24 cellular contexts compared by ENCODE assay signal in the genomic region with DNA sequence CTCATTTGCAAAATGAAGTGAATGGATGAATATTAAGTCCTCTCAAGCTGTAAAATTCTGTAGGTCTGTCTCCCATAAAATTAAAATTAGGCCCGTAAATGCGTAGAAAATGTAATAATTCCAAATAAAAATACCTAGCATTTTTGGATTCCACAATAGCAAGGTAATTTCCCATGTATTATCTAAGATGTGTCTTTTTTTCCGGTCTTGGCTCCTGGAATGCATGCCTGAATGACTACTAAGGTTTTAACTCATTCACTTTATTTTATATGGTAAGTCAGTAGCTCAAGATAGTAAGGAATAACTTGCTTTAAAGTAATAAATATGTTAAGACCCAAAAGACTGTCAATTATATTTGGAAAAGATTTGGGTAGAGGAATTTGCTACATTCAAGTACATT. TPM values are rescaled to one million over a fixed set of nuclear protein-coding genes. Genes with fewer than 3 reads are reported as not detected.
A peak's percentile ranks its signal among the peaks of the same experiment; 100 is the strongest.
DNase-seq lines count a peak whose midpoint lies in the region; ATAC-seq, FAIRE-seq and TF ChIP-seq lines count a peak whose summit lies in the region.
"Had no signal": no experiment of that assay in that cellular context is flagged by ENCODE, and none has a peak within 500 bp of the region (broad histone marks: within the 10 kb centered on the region; RNA-seq: fewer than 3 reads in every experiment).

No MANE protein-coding gene starts in this region.

- H3K9me2 ChIP-seq in PC-3 (replicated peaks; ENCODE audit: low read length) (no peaks in the 10 kb centered on the region), hepatocyte (replicated peaks; ENCODE audit: insufficient read depth) (no peaks in the 10 kb centered on the region)

- H3K4me1 ChIP-seq in PC-3 (ENCODE audit: insufficient read depth, low read length) (peaks cover 29% of the 10 kb centered on the region), hepatocyte (ENCODE audit: insufficient read depth) (peaks cover 15% of the 10 kb centered on the region)
- H3K4me1 ChIP-seq: left ventricle myocardium inferior, prostate gland had no signal

- H3K9me3 ChIP-seq in PC-3 (ENCODE audit: low read length) (peaks cover under 1% of the 10 kb centered on the region), hepatocyte (ENCODE audit: low read depth) (no peaks in the 10 kb centered on the region)
- H3K9me3 ChIP-seq: left ventricle myocardium inferior, prostate gland, tibial artery had no signal

- peak; percentile 91 for ATAC-seq in PC-3
- ATAC-seq: activated naive CD8-positive, alpha-beta T cell treated with anti-CD3 and anti-CD28 coated beads, Interleukin-2, amount 50 U/mL, for 24 hours; activated T-cell treated with anti-CD3 and anti-CD28 coated beads, Interleukin-2, amount 50 U/mL, for 72 hours; T-helper 17 cell had no signal

- no peak for FAIRE-seq in bronchial epithelial cell (lab: Jason Lieb, UNC)

- H3K27ac ChIP-seq in PC-3 (ENCODE audit: low read length) (peak overlapping the region; percentile 64), hepatocyte (no peak overlapping the region)
- H3K27ac ChIP-seq: BLaER1 treated with 17β-estradiol and CSF1 and Interleukin-3, amounts not matched to agents 10 nM and 100 nM; left ventricle myocardium inferior; prostate gland; SK-N-MC; tibial artery had no signal

- peak overlapping the region; percentile 64 for H3K4me2 ChIP-seq in PC-3 (ENCODE audit: low read length)
- no peak overlapping the region for H3K4me2 ChIP-seq in hepatocyte
- H3K4me2 ChIP-seq: BLaER1 treated with 17β-estradiol and CSF1 and Interleukin-3, amounts not matched to agents 10 nM and 100 nM had no signal

- no peaks in the 10 kb centered on the region for H4K20me1 ChIP-seq in PC-3 (ENCODE audit: low read length)
- H4K20me1 ChIP-seq in hepatocyte (ENCODE audit: insufficient read depth, poor library complexity, severe bottlenecking): no peaks in the 10 kb centered on the region
- H4K20me1 ChIP-seq: BLaER1 treated with 17β-estradiol and CSF1 and Interleukin-3, amounts not matched to agents 10 nM and 100 nM had no signal

- H3K36me3 ChIP-seq in PC-3 (ENCODE audit: low read depth, low read length) (no peaks in the 10 kb centered on the region; the same call in 1 of the 2 replicates), bronchial epithelial cell (ENCODE audit: control insufficient read depth, insufficient read depth, low read length) (no peaks in the 10 kb centered on the region), hepatocyte (replicated peaks; ENCODE audit: insufficient read depth, low read depth) (no peaks in the 10 kb centered on the region)
- H3K36me3 ChIP-seq: BLaER1 treated with 17β-estradiol and CSF1 and Interleukin-3, amounts not matched to agents 10 nM and 100 nM; left ventricle myocardium inferior; prostate gland; tibial artery had no signal

- DNase-seq in EL (peak; percentile 68), PC-3 (peak; percentile 89), bronchial epithelial cell (ENCODE audit: low read depth) (peak; percentile 8), kidney tubule cell (ENCODE audit: low spot score) (peak; percentile 49), hepatocyte (ENCODE audit: low spot score) (no peak), putamen (ENCODE audit: low spot score) (no peak), NCI-H2171 (lab: John Stamatoyannopoulos, UW) (no peak), activated gamma-delta T cell treated with Interleukin-2 at 50 U/mL for 16 hours (no peak)
- DNase-seq: activated CD4-positive, alpha-beta T cell treated with anti-CD3 and anti-CD28 coated beads, Interleukin-2, amount 50 U/mL, for 48 hours; activated CD4-positive, CD25-positive, alpha-beta regulatory T cell treated with anti-CD3 and anti-CD28 coated beads, Interleukin-2, amount 50 U/mL, for 72 hours; activated naive CD4-positive, alpha-beta T cell; activated naive CD8-positive, alpha-beta T cell treated with anti-CD3 and anti-CD28 coated beads, Interleukin-2, amount 50 U/mL, for 24 hours; activated T-cell treated with anti-CD3 and anti-CD28 coated beads, Interleukin-2, amount 50 U/mL, for 72 hours; left ventricle myocardium inferior; mesendoderm; NCI-H1092 treated with DMSO at 0.1 percent for 48 hours; NCI-H187; NCI-H510A; stimulated activated CD4-positive, alpha-beta T cell treated with anti-CD3 and anti-CD28 coated beads, Interleukin-4, amount 100 ng/mL, for 1 hour; T-helper 17 cell; tibial artery had no signal

- intact Hi-C loops in PC-3 (cut with micrococcal nuclease): loop anchor here (1.0 kb wide), 1 partner anchor 50 kb away; no protein-coding TSS in a partner anchor

- TF ChIP-seq CTCF in PC-3 (conservative IDR thresholded peaks at IDR 0.05; ENCODE audit: low read depth, low read length) (no peak), bronchial epithelial cell (IDR thresholded peaks at IDR 0.05; ENCODE audit: insufficient read depth, low read length, severe bottlenecking) (no peak), hepatocyte (IDR thresholded peaks at IDR 0.05; ENCODE audit: poor library complexity) (no peak)

- 88% methylated on average over 3 of the region's 3 CpGs for WGBS in hepatocyte (ENCODE audit: low lambda C conversion rate, missing lambda C conversion rate)

- H3K27me3 ChIP-seq in PC-3 (ENCODE audit: low read length) (no peaks in the 10 kb centered on the region), bronchial epithelial cell (ENCODE audit: control insufficient read depth, insufficient read depth, low read length) (no peaks in the 10 kb centered on the region), hepatocyte (no peaks in the 10 kb centered on the region)
- H3K27me3 ChIP-seq: BLaER1 treated with 17β-estradiol and CSF1 and Interleukin-3, amounts not matched to agents 10 nM and 100 nM; tibial artery had no signal

- H3F3A ChIP-seq in PC-3 (ENCODE audit: low read length, unreplicated experiment): no peaks in the 10 kb centered on the region

- H3K79me2 ChIP-seq in PC-3 (ENCODE audit: low read length) (no peaks in the 10 kb centered on the region), hepatocyte (no peaks in the 10 kb centered on the region)

- no TSS peak for BruUV-seq in PC-3 (replicated peaks; lab: Mats Ljungman, UMichigan)

- CTCF ChIA-PET in PC-3 (lab: Charles Lee): interaction anchor here (0.6 kb wide), 1 partner anchor 13 kb away, joined by 20 read pairs; no protein-coding TSS in a partner anchor

- H2AFZ ChIP-seq in PC-3 (ENCODE audit: low read length): peak overlapping the region; percentile 60
- H2AFZ ChIP-seq in hepatocyte: no peak overlapping the region

- H3K9ac ChIP-seq in PC-3 (ENCODE audit: low read length): peak overlapping the region; percentile 15; the same call in 1 of the 2 replicates
- H3K9ac ChIP-seq: BLaER1 treated with 17β-estradiol and CSF1 and Interleukin-3, amounts not matched to agents 10 nM and 100 nM had no signal

- no peak overlapping the region; the same call in 1 of the 2 replicates for H3K4me3 ChIP-seq in PC-3 (ENCODE audit: low read length)
- no peak overlapping the region for H3K4me3 ChIP-seq in bronchial epithelial cell (ENCODE audit: low read depth, low read length)
- H3K4me3 ChIP-seq in hepatocyte: no peak overlapping the region
- H3K4me3 ChIP-seq: BLaER1 treated with 17β-estradiol and CSF1 and Interleukin-3, amounts not matched to agents 10 nM and 100 nM; left ventricle myocardium inferior; prostate gland; SK-N-MC; tibial artery had no signal

- POLR2A ChIA-PET in PC-3 (lab: Charles Lee; ENCODE audit: unreplicated experiment): interaction anchor here (0.6 to 1.2 kb wide), 4 partner anchors 49 to 148 kb away, joined by 4 to 9 read pairs (median 6); no protein-coding TSS in a partner anchor

RNA-seq across cellular contexts. Expression of gene TXNRD1, which starts 11.1 kb away (rescaled TPM):
- total RNA-seq in PC-3 (2014; rRNA removed): 419 and 430 TPM in 2 replicates
- total RNA-seq in bronchial epithelial cell: 60.2 and 88.2 TPM in 2 replicates
- total RNA-seq in hepatocyte: 103 and 113 TPM in 2 replicates
- 40.4 and 49.8 TPM in 2 replicates for polyA plus RNA-seq in hepatocyte

Comparison
In these comparisons a context has a peak if more than half of its experiments do, and no peak if none do; other contexts are left out.
1. DNase-seq: peak in EL (single experiment), PC-3 (single experiment), bronchial epithelial cell (single experiment) and kidney tubule cell (single experiment); none in hepatocyte (single experiment), putamen (single experiment), NCI-H2171 (single experiment) and activated gamma-delta T cell treated with Interleukin-2 at 50 U/mL for 16 hours (single experiment).